ENCODE assay signal across 8 cellular contexts in the genomic region with DNA sequence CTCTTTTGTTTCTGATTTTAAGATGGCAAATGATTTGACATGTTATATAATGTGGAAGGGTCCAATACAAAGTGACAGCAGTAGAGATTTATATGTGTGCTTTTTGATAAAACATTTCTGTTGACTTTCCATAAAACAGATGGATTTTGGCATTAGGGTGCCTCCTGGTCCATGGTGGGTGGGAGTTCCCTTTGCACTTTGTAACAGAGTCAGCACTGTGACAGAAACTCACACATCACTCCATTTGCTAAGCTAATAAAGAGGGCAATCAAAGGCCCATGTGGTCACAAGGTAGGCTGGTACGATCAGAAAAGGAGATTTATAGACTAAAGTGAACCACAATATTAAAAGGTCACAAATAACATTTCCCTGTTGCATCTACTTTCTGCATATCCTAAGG.
"Had no signal": no experiment of that assay in that cellular context is flagged by ENCODE, and none has a peak within 500 bp of the region (broad histone marks: within the 10 kb centered on the region; RNA-seq: fewer than 3 reads in every experiment).

No MANE protein-coding gene starts in this region.

- H3K4me3 ChIP-seq: GM12878 had no signal

- DNase-seq: GDM1, GF-D8 had no signal

- ATAC-seq: GM12878 had no signal

- FAIRE-seq: G401.6, GM12878, GM12891, GM12892, GM18507, GM19239 had no signal
